Comparison of ENCODE assay signal across 13 cellular contexts in the genomic region with DNA sequence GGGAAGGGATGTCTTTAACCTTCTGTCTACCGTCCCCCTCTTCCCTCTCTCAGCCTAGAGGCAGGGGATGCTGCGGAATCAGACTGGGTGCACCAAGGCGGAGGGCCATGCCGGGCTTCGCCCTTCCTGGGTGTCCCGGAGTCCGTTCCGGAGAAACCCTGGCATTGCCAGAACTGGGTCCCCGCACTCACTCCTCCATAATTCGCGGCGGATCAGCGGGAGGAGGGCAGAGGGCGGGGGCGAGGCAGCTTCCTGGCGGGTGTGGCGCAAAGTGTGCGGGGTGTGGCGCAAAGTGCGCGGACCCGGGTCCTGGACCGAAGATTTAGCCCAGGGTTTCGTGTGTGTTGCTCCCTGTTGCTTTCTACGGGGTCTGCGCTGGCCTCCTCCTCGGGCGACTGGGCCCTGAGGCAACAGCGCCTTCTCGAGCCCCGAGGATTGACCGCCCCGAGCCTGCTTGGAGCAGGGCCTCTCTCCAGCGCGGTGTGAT. TPM values are rescaled to one million over a fixed set of nuclear protein-coding genes. Genes with fewer than 3 reads are reported as not detected.
DNase-seq lines count a peak whose midpoint lies in the region; ATAC-seq, FAIRE-seq and TF ChIP-seq lines count a peak whose summit lies in the region.
"Had no signal": no experiment of that assay in that cellular context is flagged by ENCODE, and none has a peak within 500 bp of the region (broad histone marks: within the 10 kb centered on the region; RNA-seq: fewer than 3 reads in every experiment).

No MANE protein-coding gene starts in this region.

- H3K9me3 ChIP-seq in mesenchymal stem cell (ENCODE audit: control insufficient read depth, low read length), result no peaks in the 10 kb centered on the region

- no peak overlapping the region for H2AFZ ChIP-seq in mesenchymal stem cell (ENCODE audit: low read depth, low read length)

- H3K27ac ChIP-seq in coronary artery, result no peak overlapping the region
- no peak overlapping the region for H3K27ac ChIP-seq in mesenchymal stem cell (ENCODE audit: low read length, poor library complexity, severe bottlenecking)
- H3K27ac ChIP-seq: BLaER1 had no signal

- H2AK5ac ChIP-seq in mesenchymal stem cell (ENCODE audit: low read length, severe bottlenecking), result no peak overlapping the region

- no peak overlapping the region for H2BK120ac ChIP-seq in mesenchymal stem cell (ENCODE audit: low read depth, low read length)

- peak overlapping the region; percentile 67 for H3K9ac ChIP-seq in mesenchymal stem cell (ENCODE audit: low read length)
- H3K9ac ChIP-seq: BLaER1 had no signal

- H3K27me3 Mint-ChIP-seq in stimulated activated naive CD8-positive, alpha-beta T cell treated with anti-CD3 and anti-CD28 coated beads, Interleukin-15, amount 100 ng/mL, for 72 hours, result peaks cover 88% of the 10 kb centered on the region

- no peaks in the 10 kb centered on the region for H3K36me3 ChIP-seq in mesenchymal stem cell (ENCODE audit: control insufficient read depth in 1 of 2, insufficient read depth in 2 of 2, low read depth in 1 of 2, low read length in 2 of 2)
- H3K36me3 ChIP-seq: BLaER1 had no signal

- no peak overlapping the region for H3K4ac ChIP-seq in mesenchymal stem cell (ENCODE audit: low read depth in 1 of 2, low read length in 2 of 2)

- no peak overlapping the region for H2BK12ac ChIP-seq in mesenchymal stem cell (ENCODE audit: low read length in 2 of 2)

- peaks cover 72 to 74% of the 10 kb centered on the region in 2 experiments for H3K27me3 ChIP-seq in mesenchymal stem cell (ENCODE audit: control insufficient read depth in 1 of 2, insufficient read depth in 1 of 2, low read length in 2 of 2)
- H3K27me3 ChIP-seq: BLaER1 had no signal

- no peak for DNase-seq in stimulated activated naive CD8-positive, alpha-beta T cell treated with anti-CD3 and anti-CD28 coated beads, Interleukin-15, amount 100 ng/mL, for 72 hours
- no peak for DNase-seq in stimulated activated naive CD8-positive, alpha-beta T cell treated with anti-CD3 and anti-CD28 coated beads, Interleukin-15, Interleukin-2, amounts not matched to agents 100 U/mL and 50 U/mL, for 24 hours
- no peak for DNase-seq in coronary artery (ENCODE audit: low spot score)
- DNase-seq in mesenchymal stem cell, result no peak
- DNase-seq in urothelium cell line (ENCODE audit: low spot score), result peak; percentile 21
- DNase-seq in hippocampal formation (lab: John Stamatoyannopoulos, UW), result no peak
- no peak for DNase-seq in stimulated activated CD4-positive, alpha-beta T cell treated with anti-CD3 and anti-CD28 coated beads, Interleukin-4, amount 100 ng/mL, for 4 hours
- DNase-seq: GDM1; naive thymus-derived CD8-positive, alpha-beta T cell; stimulated activated CD4-positive, alpha-beta T cell treated with anti-CD3 and anti-CD28 coated beads, Interleukin-12 subunit alpha, Interleukin-12 subunit beta, amount 100 ng/mL, for 4 hours had no signal

- no peak overlapping the region for H2BK15ac ChIP-seq in mesenchymal stem cell (ENCODE audit: low read depth, poor library complexity, severe bottlenecking)

- H3K18ac ChIP-seq in mesenchymal stem cell (ENCODE audit: low read depth in 1 of 2, low read length in 2 of 2), result no peak overlapping the region

- no peak for FAIRE-seq in urothelium cell line (lab: Jason Lieb, UNC)
- FAIRE-seq: keratinocyte had no signal

- no peak overlapping the region for H3K14ac ChIP-seq in mesenchymal stem cell (ENCODE audit: low read length in 2 of 2)

- no peak overlapping the region for H2BK5ac ChIP-seq in mesenchymal stem cell (ENCODE audit: low read depth, low read length, poor library complexity, severe bottlenecking)

- no peak overlapping the region for H3K27ac Mint-ChIP-seq in stimulated activated naive CD8-positive, alpha-beta T cell treated with anti-CD3 and anti-CD28 coated beads, Interleukin-15, amount 100 ng/mL, for 72 hours

- peaks cover 11% of the 10 kb centered on the region for H3K4me1 Mint-ChIP-seq in stimulated activated naive CD8-positive, alpha-beta T cell treated with anti-CD3 and anti-CD28 coated beads, Interleukin-15, amount 100 ng/mL, for 72 hours

- H3K9me3 Mint-ChIP-seq in stimulated activated naive CD8-positive, alpha-beta T cell treated with anti-CD3 and anti-CD28 coated beads, Interleukin-15, amount 100 ng/mL, for 72 hours, result peaks cover 5 to 7% of the 10 kb centered on the region in 2 donors

- H3K23ac ChIP-seq in mesenchymal stem cell (ENCODE audit: low read length in 2 of 2), result peak overlapping the region in 1 of 2 experiments; percentile 1

- no peak for ATAC-seq in stimulated activated naive CD8-positive, alpha-beta T cell treated with anti-CD3 and anti-CD28 coated beads, Interleukin-15, amount 100 ng/mL, for 72 hours
- no peak for ATAC-seq in stimulated activated naive CD8-positive, alpha-beta T cell treated with anti-CD3 and anti-CD28 coated beads, Interleukin-15, Interleukin-2, amounts not matched to agents 100 U/mL and 50 U/mL, for 24 hours
- no peak for ATAC-seq in HG03159 (IDR thresholded peaks at IDR 0.05; ENCODE audit: unreplicated experiment)
- ATAC-seq: naive thymus-derived CD8-positive, alpha-beta T cell had no signal

- TF ChIP-seq CTCF in coronary artery (IDR thresholded peaks at IDR 0.05), result no peak

- H3K4me2 ChIP-seq in mesenchymal stem cell (ENCODE audit: low read length, poor library complexity, severe bottlenecking), result no peak overlapping the region
- H3K4me2 ChIP-seq: BLaER1 had no signal

- H3K4me1 ChIP-seq in mesenchymal stem cell (ENCODE audit: control insufficient read depth, insufficient read depth, low read depth, low read length), result peaks cover 8% of the 10 kb centered on the region
- H3K4me1 ChIP-seq: BLaER1 had no signal

- H4K8ac ChIP-seq in mesenchymal stem cell (ENCODE audit: low read length), result no peak overlapping the region

- H3K4me3 ChIP-seq in coronary artery, result peak overlapping the region; percentile 59
- peak overlapping the region in 1 of 2 experiments; percentile 71 for H3K4me3 ChIP-seq in mesenchymal stem cell (ENCODE audit: insufficient read depth in 1 of 2, low read depth in 1 of 2, low read length in 2 of 2)
- H3K4me3 ChIP-seq: BLaER1 had no signal

- 2% methylated on average over 32 of the region's 35 CpGs for WGBS in mesenchymal stem cell

- no peak overlapping the region for H4K91ac ChIP-seq in mesenchymal stem cell (ENCODE audit: low read length)

- no peaks in the 10 kb centered on the region for H3K79me1 ChIP-seq in mesenchymal stem cell (replicated peaks; ENCODE audit: low read length, poor library complexity, severe bottlenecking)

- H3K4me3 Mint-ChIP-seq in stimulated activated naive CD8-positive, alpha-beta T cell treated with anti-CD3 and anti-CD28 coated beads, Interleukin-15, amount 100 ng/mL, for 72 hours, result peak overlapping the region; percentile 32 to 60

RNA-seq across cellular contexts. Expression of a gene that starts 12.4 kb away (rescaled TPM):
- polyA plus RNA-seq in mesenchymal stem cell (2013, experiment 1 of 2), result not detected
- polyA plus RNA-seq in mesenchymal stem cell (2013, experiment 2 of 2), result not detected
- polyA plus RNA-seq: keratinocyte; naive thymus-derived CD8-positive, alpha-beta T cell had no signal
